In the genomic region with DNA sequence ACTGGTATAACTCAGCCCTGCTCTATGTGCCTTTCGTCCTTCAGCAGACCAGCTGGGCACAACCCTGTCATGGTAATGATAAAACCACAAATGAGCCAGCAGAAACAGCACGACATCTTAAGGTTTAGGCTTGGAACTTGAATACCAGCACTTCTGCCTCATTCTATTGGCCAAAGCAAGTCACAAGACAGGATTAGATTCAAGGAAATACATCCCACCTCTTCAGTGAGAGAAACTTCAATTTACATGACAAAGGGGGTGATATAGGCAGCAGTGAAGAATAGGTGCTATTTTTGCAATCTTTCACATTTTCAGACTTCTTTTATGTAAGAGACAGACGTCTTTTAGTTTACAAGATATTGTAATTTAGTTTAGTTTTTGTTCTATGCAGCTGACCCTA, we compare ENCODE assay signal across 1 cellular context.
TF ChIP-seq lines count a peak whose summit lies in the region.

No MANE protein-coding gene starts in this region.

TF ChIP-seq in GM23338, 12 proteins besides CTCF, POLR2A, EP300 and RAD21 (continued from another document):
- TF ChIP-seq ZNF331 (CRISPR knock-in tag; IDR thresholded peaks at IDR 0.05; ENCODE audit: low read depth): no peak
